In genomic region chr6:130314271-130314670, GRCh38 we compare ENCODE assay signal across 28 cellular contexts. TPM values are rescaled to one million over a fixed set of nuclear protein-coding genes. Genes with fewer than 3 reads are reported as not detected.
A peak's percentile ranks its signal among the peaks of the same experiment; 100 is the strongest.
DNase-seq lines count a peak whose midpoint lies in the region; ATAC-seq and TF ChIP-seq lines count a peak whose summit lies in the region.
"Had no signal": no experiment of that assay in that cellular context is flagged by ENCODE, and none has a peak within 500 bp of the region (broad histone marks: within the 10 kb centered on the region; RNA-seq: fewer than 3 reads in every experiment).

No MANE protein-coding gene starts in this region.

- no peak overlapping the region for H3K4me3 Mint-ChIP-seq in activated CD8-positive, alpha-beta T cell treated with anti-CD3 and anti-CD28 coated beads for 36 hours
- H3K4me3 Mint-ChIP-seq in activated CD8-positive, alpha-beta T cell treated with anti-CD3 and anti-CD28 coated beads, Interleukin-2, amount 10 ng/mL, durations not matched to agents 7 days and 5 days: no peak overlapping the region
- no peak overlapping the region for H3K4me3 Mint-ChIP-seq in osteocyte (ENCODE audit: unreplicated experiment)
- H3K4me3 Mint-ChIP-seq: activated naive CD8-positive, alpha-beta T cell treated with anti-CD3 and anti-CD28 coated beads, Interleukin-2, amount 10 ng/mL, durations not matched to agents 7 days and 5 days; B cell; memory B cell had no signal

- H3K9me3 Mint-ChIP-seq in activated CD8-positive, alpha-beta T cell treated with anti-CD3 and anti-CD28 coated beads for 36 hours: no peaks in the 10 kb centered on the region
- H3K9me3 Mint-ChIP-seq in activated CD8-positive, alpha-beta T cell treated with anti-CD3 and anti-CD28 coated beads, Interleukin-2, amount 10 ng/mL, durations not matched to agents 7 days and 5 days (ENCODE audit: insufficient read depth): no peaks in the 10 kb centered on the region
- H3K9me3 Mint-ChIP-seq in osteocyte (ENCODE audit: unreplicated experiment): no peaks in the 10 kb centered on the region
- H3K9me3 Mint-ChIP-seq: activated naive CD8-positive, alpha-beta T cell treated with anti-CD3 and anti-CD28 coated beads, Interleukin-2, amount 10 ng/mL, durations not matched to agents 7 days and 5 days; memory B cell had no signal

- no peak overlapping the region for H3K27ac Mint-ChIP-seq in activated CD8-positive, alpha-beta T cell treated with anti-CD3 and anti-CD28 coated beads for 36 hours
- no peak overlapping the region for H3K27ac Mint-ChIP-seq in activated CD8-positive, alpha-beta T cell treated with anti-CD3 and anti-CD28 coated beads, Interleukin-2, amount 10 ng/mL, durations not matched to agents 7 days and 5 days
- no peak overlapping the region for H3K27ac Mint-ChIP-seq in osteocyte (ENCODE audit: unreplicated experiment)
- H3K27ac Mint-ChIP-seq: activated naive CD8-positive, alpha-beta T cell treated with anti-CD3 and anti-CD28 coated beads, Interleukin-2, amount 10 ng/mL, durations not matched to agents 7 days and 5 days; B cell; memory B cell had no signal

- CTCF ChIA-PET in activated CD8-positive, alpha-beta T cell treated with anti-CD3 and anti-CD28 coated beads for 36 hours (lab: Charles Lee): interaction anchor here (0.6 to 1.9 kb wide), 5 partner anchors 51 to 384 kb away, joined by 3 to 5 read pairs (median 3); partner anchors contain the start of gene TMEM200A
- CTCF ChIA-PET in activated CD8-positive, alpha-beta T cell treated with anti-CD3 and anti-CD28 coated beads, Interleukin-2, amount 10 ng/mL, durations not matched to agents 7 days and 5 days (lab: Charles Lee): interaction anchor here (3.1 kb wide), 1 partner anchor 384 kb away, joined by 16 read pairs; no protein-coding TSS in a partner anchor

- ATAC-seq in activated CD8-positive, alpha-beta T cell treated with anti-CD3 and anti-CD28 coated beads for 36 hours: peak; percentile 37
- ATAC-seq in activated CD8-positive, alpha-beta T cell treated with anti-CD3 and anti-CD28 coated beads, Interleukin-2, amount 10 ng/mL, durations not matched to agents 7 days and 5 days: no peak
- ATAC-seq in GM21619 (IDR thresholded peaks at IDR 0.05; ENCODE audit: unreplicated experiment) (peak; percentile 74), HG03432 (IDR thresholded peaks at IDR 0.05; ENCODE audit: unreplicated experiment) (peak; percentile 85)

- H3K4me1 Mint-ChIP-seq in activated CD8-positive, alpha-beta T cell treated with anti-CD3 and anti-CD28 coated beads for 36 hours (ENCODE audit: low read depth): no peaks in the 10 kb centered on the region
- H3K4me1 Mint-ChIP-seq in activated CD8-positive, alpha-beta T cell treated with anti-CD3 and anti-CD28 coated beads, Interleukin-2, amount 10 ng/mL, durations not matched to agents 7 days and 5 days (ENCODE audit: low read depth): peaks cover 10% of the 10 kb centered on the region
- no peaks in the 10 kb centered on the region for H3K4me1 Mint-ChIP-seq in osteocyte (ENCODE audit: unreplicated experiment)
- H3K4me1 Mint-ChIP-seq: B cell, memory B cell had no signal

- intact Hi-C loops in activated CD8-positive, alpha-beta T cell treated with anti-CD3 and anti-CD28 coated beads for 36 hours (cut with micrococcal nuclease): no loop called here
- intact Hi-C loops in left ventricle myocardium inferior (cut with micrococcal nuclease): no loop called here

- no peaks in the 10 kb centered on the region for H3K9me3 ChIP-seq in left ventricle myocardium inferior (replicated peaks)
- H3K9me3 ChIP-seq: SK-N-SH, upper lobe of left lung had no signal

- POLR2A ChIA-PET in activated CD8-positive, alpha-beta T cell treated with anti-CD3 and anti-CD28 coated beads for 36 hours (lab: Charles Lee): no interaction called here
- POLR2A ChIA-PET in activated CD8-positive, alpha-beta T cell treated with anti-CD3 and anti-CD28 coated beads, Interleukin-2, amount 10 ng/mL, durations not matched to agents 7 days and 5 days (lab: Charles Lee): no interaction called here

- no peaks in the 10 kb centered on the region for H3K36me3 Mint-ChIP-seq in activated CD8-positive, alpha-beta T cell treated with anti-CD3 and anti-CD28 coated beads for 36 hours (ENCODE audit: low read depth)
- no peaks in the 10 kb centered on the region for H3K36me3 Mint-ChIP-seq in activated CD8-positive, alpha-beta T cell treated with anti-CD3 and anti-CD28 coated beads, Interleukin-2, amount 10 ng/mL, durations not matched to agents 7 days and 5 days (ENCODE audit: low read depth)
- no peaks in the 10 kb centered on the region for H3K36me3 Mint-ChIP-seq in osteocyte (ENCODE audit: unreplicated experiment)
- H3K36me3 Mint-ChIP-seq: activated naive CD8-positive, alpha-beta T cell treated with anti-CD3 and anti-CD28 coated beads, Interleukin-2, amount 10 ng/mL, durations not matched to agents 7 days and 5 days; memory B cell had no signal

- no peaks in the 10 kb centered on the region for H3K36me3 ChIP-seq in left ventricle myocardium inferior
- H3K36me3 ChIP-seq: upper lobe of left lung had no signal

- H3K4me1 ChIP-seq in left ventricle myocardium inferior: no peaks in the 10 kb centered on the region
- H3K4me1 ChIP-seq: upper lobe of left lung had no signal

- no peak overlapping the region for H3K4me3 ChIP-seq in left ventricle myocardium inferior
- H3K4me3 ChIP-seq: smooth muscle cell, upper lobe of left lung had no signal

- no peaks in the 10 kb centered on the region for H3K27me3 Mint-ChIP-seq in activated CD8-positive, alpha-beta T cell treated with anti-CD3 and anti-CD28 coated beads for 36 hours
- peaks cover 2% of the 10 kb centered on the region for H3K27me3 Mint-ChIP-seq in activated CD8-positive, alpha-beta T cell treated with anti-CD3 and anti-CD28 coated beads, Interleukin-2, amount 10 ng/mL, durations not matched to agents 7 days and 5 days (ENCODE audit: low read depth)
- H3K27me3 Mint-ChIP-seq in osteocyte (ENCODE audit: unreplicated experiment): peaks cover 6% of the 10 kb centered on the region
- H3K27me3 Mint-ChIP-seq: B cell, memory B cell had no signal

- peaks cover 21% of the 10 kb centered on the region for H3K27me3 ChIP-seq in left ventricle myocardium inferior (ENCODE audit: low read depth)
- H3K27me3 ChIP-seq: upper lobe of left lung had no signal

- no peak overlapping the region for H3K27ac ChIP-seq in left ventricle myocardium inferior (replicated peaks)
- H3K27ac ChIP-seq: RWPE1, upper lobe of left lung had no signal

- DNase-seq in activated CD8-positive, alpha-beta T cell treated with anti-CD3 and anti-CD28 coated beads for 36 hours: no peak
- DNase-seq in activated CD8-positive, alpha-beta T cell treated with anti-CD3 and anti-CD28 coated beads, Interleukin-2, amount 10 ng/mL, durations not matched to agents 7 days and 5 days: no peak
- DNase-seq in renal cortical epithelial cell (ENCODE audit: low read depth) (peak; percentile 23), osteocyte (ENCODE audit: extremely low spot score, unreplicated experiment) (no peak), left ventricle myocardium inferior (no peak), AG08395 (ENCODE audit: low spot score) (no peak)
- DNase-seq: 8988T; activated CD4-positive, CD25-positive, alpha-beta regulatory T cell; activated naive CD8-positive, alpha-beta T cell treated with anti-CD3 and anti-CD28 coated beads, Interleukin-2, amount 10 ng/mL, durations not matched to agents 7 days and 5 days; cerebellar nuclear complex; COR-L47; EL; IMR-90; kidney glomerular epithelial cell; NCI-H146; NCI-H2171; NCI-H526; SK-N-SH; stimulated activated CD4-positive, alpha-beta T cell treated with anti-CD3 and anti-CD28 coated beads, Interleukin-4, amount 100 ng/mL, for 24 hours; T-helper 9 cell; upper lobe of left lung had no signal

- TF ChIP-seq CTCF in activated CD8-positive, alpha-beta T cell treated with anti-CD3 and anti-CD28 coated beads for 36 hours (IDR thresholded peaks at IDR 0.05): no peak
- no peak for TF ChIP-seq CTCF in osteocyte (IDR thresholded peaks at IDR 0.05)
- no peak for TF ChIP-seq CTCF in left ventricle myocardium inferior (IDR thresholded peaks at IDR 0.05; ENCODE audit: borderline replicate concordance)

RNA-seq across cellular contexts. Expression of gene TMEM200A, which starts 51.5 kb away (rescaled TPM):
- total RNA-seq in activated CD8-positive, alpha-beta T cell treated with anti-CD3 and anti-CD28 coated beads for 36 hours: under 1 TPM; 0.20 TPM
- total RNA-seq in activated CD8-positive, alpha-beta T cell treated with anti-CD3 and anti-CD28 coated beads, Interleukin-2, amount 10 ng/mL, durations not matched to agents 7 days and 5 days: 1 to 10 TPM; 2.6 to 2.7 TPM
- 3.7 and 5.6 TPM in 2 replicates for total RNA-seq in renal cortical epithelial cell
- total RNA-seq in osteocyte: 11.2 and 11.5 TPM in 2 replicates
- total RNA-seq in left ventricle myocardium inferior: not detected
- total RNA-seq: MCF 10A had no signal
